8 cellular contexts compared by ENCODE assay signal in the genomic region with DNA sequence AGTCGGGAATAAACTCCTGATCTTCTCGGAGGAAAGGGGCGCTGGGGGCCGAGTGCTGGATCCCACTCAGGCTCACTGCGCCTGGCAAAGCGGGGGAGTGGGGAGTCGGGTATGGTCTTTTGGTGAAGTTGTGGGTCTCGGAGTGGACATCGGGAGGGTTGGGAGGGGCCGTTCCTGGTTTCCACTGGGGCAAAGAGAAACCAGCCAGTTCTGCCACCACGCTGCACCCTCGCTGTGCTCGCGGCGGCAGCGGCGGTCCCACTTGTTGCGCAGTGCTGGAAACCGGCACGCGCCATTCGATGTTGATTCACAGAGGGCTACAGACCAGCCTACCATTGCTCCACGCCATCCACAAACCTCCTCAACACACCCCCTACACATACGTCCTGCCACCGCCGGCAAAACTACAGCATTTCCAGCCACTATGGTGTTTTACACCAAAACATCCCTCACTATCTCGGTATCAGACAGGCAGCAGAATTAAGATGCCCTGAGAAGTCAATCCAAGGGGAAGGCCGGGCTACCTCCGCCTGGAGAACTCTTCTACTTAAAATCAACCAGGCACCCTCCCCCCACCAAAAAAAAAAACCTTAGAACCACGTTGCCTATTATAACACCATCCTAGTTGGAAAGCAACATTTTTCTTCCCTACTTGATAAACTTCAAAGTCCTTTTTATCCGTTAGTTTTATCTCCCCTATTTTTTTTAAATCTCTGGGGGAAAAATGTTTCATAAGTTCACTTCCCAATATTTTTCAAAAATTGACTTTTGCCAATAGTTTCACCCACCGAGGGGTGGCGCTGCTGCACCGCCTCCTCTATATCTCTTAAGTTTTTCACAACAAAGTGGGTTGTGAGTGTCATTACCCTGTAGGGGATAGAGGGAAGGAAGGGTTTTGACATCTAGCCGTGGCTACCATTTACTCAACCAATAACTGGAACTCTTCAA. TPM values are rescaled to one million over a fixed set of nuclear protein-coding genes. Genes with fewer than 3 reads are reported as not detected.
DNase-seq lines count a peak whose midpoint lies in the region; ATAC-seq and TF ChIP-seq lines count a peak whose summit lies in the region.

No MANE protein-coding gene starts in this region.

- H3K79me2 ChIP-seq in parathyroid adenoma: peaks cover 14% of the 10 kb centered on the region

- H3K27ac Mint-ChIP-seq in activated naive CD8-positive, alpha-beta T cell treated with anti-CD3 and anti-CD28 coated beads, Interleukin-2, amount 50 U/mL, for 24 hours: peak overlapping the region; percentile 100

- TF ChIP-seq POLR2A in uterus (IDR thresholded peaks at IDR 0.05): no peak

- peak; percentile 51 for ATAC-seq in activated naive CD8-positive, alpha-beta T cell treated with anti-CD3 and anti-CD28 coated beads, Interleukin-2, amount 50 U/mL, for 24 hours
- peak; percentile 11 for ATAC-seq in Right ventricle myocardium superior (ENCODE audit: poor library complexity)

- peak overlapping the region; percentile 99 for H2AFZ ChIP-seq in parathyroid adenoma

- H3K9me3 ChIP-seq in SK-N-MC (ENCODE audit: low read depth, low read length) (no peaks in the 10 kb centered on the region), parathyroid adenoma (ENCODE audit: control insufficient read depth, low read length) (no peaks in the 10 kb centered on the region), uterus (no peaks in the 10 kb centered on the region)

- H3K27ac ChIP-seq in SK-N-MC (peak overlapping the region; percentile 98), parathyroid adenoma (peak overlapping the region; percentile 100), uterus (peak overlapping the region; percentile 98 to 100)

- peaks cover 7% of the 10 kb centered on the region for H3K4me1 ChIP-seq in parathyroid adenoma
- H3K4me1 ChIP-seq in uterus: peaks cover 1 to 3% of the 10 kb centered on the region in 2 donors

- peaks cover 8% of the 10 kb centered on the region for H3K36me3 Mint-ChIP-seq in activated naive CD8-positive, alpha-beta T cell treated with anti-CD3 and anti-CD28 coated beads, Interleukin-2, amount 50 U/mL, for 24 hours (ENCODE audit: low read depth)

- intact Hi-C loops in Right ventricle myocardium superior (cut with DNase I): loop anchor here (2.0 to 10.0 kb wide), 8 partner anchors 243 to 1406 kb away; no protein-coding TSS in a partner anchor
- intact Hi-C loops in uterus (cut with DNase I; ENCODE audit: low total_unique reads): loop anchor here (5.0 to 10.0 kb wide), 5 partner anchors 313 to 1406 kb away; partner anchors contain the start of gene LPP

- H3K36me3 ChIP-seq in SK-N-MC (ENCODE audit: insufficient read depth, low read length) (peaks cover 28% of the 10 kb centered on the region), parathyroid adenoma (ENCODE audit: control insufficient read depth, insufficient read depth, low read length) (no peaks in the 10 kb centered on the region), uterus (no peaks in the 10 kb centered on the region)

- no peaks in the 10 kb centered on the region for H3K9me3 Mint-ChIP-seq in activated naive CD8-positive, alpha-beta T cell treated with anti-CD3 and anti-CD28 coated beads, Interleukin-2, amount 50 U/mL, for 24 hours

- H3K4me3 ChIP-seq in SK-N-MC: peak overlapping the region; percentile 87
- peak overlapping the region; percentile 79 for H3K4me3 ChIP-seq in parathyroid adenoma (ENCODE audit: low read depth, low read length)
- H3K4me3 ChIP-seq in uterus: peak overlapping the region; percentile 63 to 86

- peak overlapping the region; percentile 97 for H3K4me2 ChIP-seq in parathyroid adenoma (ENCODE audit: low read length)

- H3K4me3 Mint-ChIP-seq in activated naive CD8-positive, alpha-beta T cell treated with anti-CD3 and anti-CD28 coated beads, Interleukin-2, amount 50 U/mL, for 24 hours: peak overlapping the region; percentile 95

- H3K4me1 Mint-ChIP-seq in activated naive CD8-positive, alpha-beta T cell treated with anti-CD3 and anti-CD28 coated beads, Interleukin-2, amount 50 U/mL, for 24 hours: peaks cover 70% of the 10 kb centered on the region

- peak; percentile 47 for DNase-seq in DMS 273 treated with DMSO at 0.1 percent for 48 hours (lab: John Stamatoyannopoulos, UW)
- no peak for DNase-seq in SK-N-MC (ENCODE audit: low read depth, low spot score)
- peak; percentile 83 for DNase-seq in activated naive CD8-positive, alpha-beta T cell treated with anti-CD3 and anti-CD28 coated beads, Interleukin-2, amount 50 U/mL, for 24 hours
- DNase-seq in Right ventricle myocardium superior: peak; percentile 82
- DNase-seq in uterus: peak; percentile 77 to 78
- DNase-seq in NCI-H146 (lab: John Stamatoyannopoulos, UW): no peak

- no peaks in the 10 kb centered on the region for H3K27me3 Mint-ChIP-seq in activated naive CD8-positive, alpha-beta T cell treated with anti-CD3 and anti-CD28 coated beads, Interleukin-2, amount 50 U/mL, for 24 hours

- H3K27me3 ChIP-seq in parathyroid adenoma (ENCODE audit: control insufficient read depth, insufficient read depth, low read length) (no peaks in the 10 kb centered on the region), uterus (no peaks in the 10 kb centered on the region)

- H3K9ac ChIP-seq in SK-N-MC (ENCODE audit: insufficient read length): peak overlapping the region; percentile 97
- peak overlapping the region; percentile 49 for H3K9ac ChIP-seq in parathyroid adenoma

- TF ChIP-seq CTCF in LNCAP (IDR thresholded peaks at IDR 0.05) (peak; percentile 87), parathyroid adenoma (IDR thresholded peaks at IDR 0.05) (peak; percentile 88), uterus (IDR thresholded peaks at IDR 0.05) (peak; percentile 70 to 89 (median 78))

RNA-seq across cellular contexts. Expression of gene BCL6, which starts 3.6 kb away (rescaled TPM):
- total RNA-seq in Right ventricle myocardium superior (82.1 TPM), uterus (100 to 1,000 TPM in 1 of 4 donors, 10 to 100 TPM in 2, 1 to 10 TPM in 1; 6.6 to 188 (median 51.0) TPM)

RNA-seq across cellular contexts. Expression of gene RTP2, which starts 39.3 kb away (rescaled TPM):
- not detected for total RNA-seq in Right ventricle myocardium superior
- not detected for total RNA-seq in uterus

Comparison
In these comparisons a context has a peak if more than half of its experiments do, and no peak if none do; other contexts are left out.
1. DNase-seq: peak in DMS 273 treated with DMSO at 0.1 percent for 48 hours (single experiment), activated naive CD8-positive, alpha-beta T cell treated with anti-CD3 and anti-CD28 coated beads, Interleukin-2, amount 50 U/mL, for 24 hours (single experiment), Right ventricle myocardium superior (single experiment) and uterus (2 of 2); none in SK-N-MC (single experiment) and NCI-H146 (single experiment).
2. Peak in every context shown above with its lines, with median percentiles within 50 percentile points of each other: CTCF ChIP-seq, H3K27ac ChIP-seq and H3K4me3 ChIP-seq.